In the genomic region with DNA sequence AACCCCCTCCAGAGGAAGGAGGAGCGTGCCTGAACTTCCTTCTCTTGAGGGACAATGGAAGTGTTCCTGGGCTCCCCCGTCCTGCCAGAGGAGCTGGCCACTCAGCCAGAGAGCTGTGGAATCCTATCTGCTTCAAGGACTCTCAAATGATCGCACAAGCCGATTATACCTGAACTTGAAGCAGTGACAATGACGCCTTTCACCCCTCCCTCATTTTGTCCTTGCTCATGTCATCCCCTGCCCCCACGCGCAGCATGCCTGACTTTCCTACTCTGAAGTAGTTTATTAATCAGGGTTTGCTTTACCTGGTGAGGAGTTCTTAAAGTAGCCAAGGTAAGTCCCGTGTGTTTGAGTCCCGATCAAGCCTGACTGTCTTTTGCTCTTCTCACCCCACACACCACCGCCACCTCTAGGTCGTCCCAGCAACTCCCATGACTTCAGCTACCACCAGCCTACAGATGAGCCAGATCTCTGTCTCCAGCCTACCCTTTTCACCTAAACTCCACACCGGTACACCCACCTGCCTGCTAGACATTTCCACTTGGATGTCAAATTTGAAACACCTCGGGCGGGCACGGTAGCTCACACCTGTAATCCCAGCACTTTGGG, we compare ENCODE assay signal across 1 cellular context.
TF ChIP-seq lines count a peak whose summit lies in the region.

No MANE protein-coding gene starts in this region.

TF ChIP-seq in H1, 55 proteins besides CTCF, POLR2A, EP300 and RAD21:
- TF ChIP-seq SP4 (IDR thresholded peaks at IDR 0.05; ENCODE audit: low read length) (no peak), CREB1 (IDR thresholded peaks at IDR 0.05) (no peak), MAFK (IDR thresholded peaks at IDR 0.05; ENCODE audit: low read depth, low read length) (no peak), KDM5A (IDR thresholded peaks at IDR 0.05; ENCODE audit: low read length) (no peak), TEAD4 (IDR thresholded peaks at IDR 0.05; ENCODE audit: low read depth, low read length) (no peak), HDAC2 (IDR thresholded peaks at IDR 0.05; ENCODE audit: borderline replicate concordance in 1 of 2, low read depth in 2 of 2, low read length in 2 of 2) (no peak), SP2 (IDR thresholded peaks at IDR 0.05; ENCODE audit: low read length) (no peak)
TF ChIP-seq in H1: peak in this region for 0.
